In genomic region chr15:80328496-80328895, GRCh38 we compare ENCODE assay signal across 32 cellular contexts.
"Had no signal": no experiment of that assay in that cellular context is flagged by ENCODE, and none has a peak within 500 bp of the region (broad histone marks: within the 10 kb centered on the region; RNA-seq: fewer than 3 reads in every experiment).

No MANE protein-coding gene starts in this region.

- FAIRE-seq: keratinocyte had no signal

- ATAC-seq: activated CD4-positive, CD25-positive, alpha-beta regulatory T cell treated with anti-CD3 and anti-CD28 coated beads, Interleukin-2, amount 50 U/mL, for 24 hours; body of pancreas; gastrocnemius medialis; left cardiac atrium; left ventricle myocardium superior; right lobe of liver; stimulated activated naive CD8-positive, alpha-beta T cell treated with anti-CD3 and anti-CD28 coated beads, Interleukin-15, Interleukin-2, amounts not matched to agents 100 U/mL and 50 U/mL, for 24 hours had no signal

- H3K4me2 ChIP-seq: hepatocyte had no signal

- H3K4me1 Mint-ChIP-seq: naive B cell, nephron progenitor cell had no signal

- H3K27ac ChIP-seq: body of pancreas, cardiac muscle cell, colonic mucosa, dorsolateral prefrontal cortex, gastrocnemius medialis, hepatocyte, neutrophil, right lobe of liver, testis, transverse colon, uterus, WERI-Rb-1 had no signal

- H3K27me3 ChIP-seq: body of pancreas, cardiac muscle cell, colonic mucosa, dorsolateral prefrontal cortex, gastrocnemius medialis, hepatocyte, neutrophil, right lobe of liver, testis, transverse colon, uterus had no signal

- H3K79me2 ChIP-seq: hepatocyte had no signal

- H3K36me3 Mint-ChIP-seq: activated naive CD8-positive, alpha-beta T cell had no signal

- H3K27ac Mint-ChIP-seq: activated naive CD8-positive, alpha-beta T cell; naive B cell; nephron progenitor cell; progenitor cell of endocrine pancreas had no signal

- H3K4me3 Mint-ChIP-seq: activated naive CD8-positive, alpha-beta T cell; naive B cell; nephron progenitor cell had no signal

- DNase-seq: activated CD4-positive, alpha-beta T cell treated with anti-CD3 and anti-CD28 coated beads for 48 hours; activated CD4-positive, alpha-beta T cell treated with anti-CD3 and anti-CD28 coated beads, Interleukin-2, amount 50 U/mL, for 48 hours; activated CD8-positive, alpha-beta memory T cell treated with anti-CD3 and anti-CD28 coated beads for 24 hours; activated effector memory CD4-positive, alpha-beta T cell treated with Interleukin-2 at 50 U/mL for 16 hours; activated naive CD4-positive, alpha-beta T cell treated with Interleukin-2 at 50 U/mL for 16 hours; aorta; body of pancreas; cerebellar nuclear complex; colonic mucosa; dorsolateral prefrontal cortex; effector memory CD4-positive, alpha-beta T cell; erythroblast; gastrocnemius medialis; left cardiac atrium; left ventricle myocardium superior; naive B cell; nephron progenitor cell; right lobe of liver; stimulated activated CD4-positive, alpha-beta T cell treated with anti-CD3 and anti-CD28 coated beads, Interleukin-2, amount 100 ng/mL, for 48 hours; stimulated activated naive CD8-positive, alpha-beta T cell treated with anti-CD3 and anti-CD28 coated beads, Interleukin-15, Interleukin-2, amounts not matched to agents 100 U/mL and 50 U/mL, for 24 hours; T-helper 9 cell; testis; transverse colon; uterus; WERI-Rb-1 had no signal

- H3K4me3 ChIP-seq: body of pancreas, cardiac muscle cell, colonic mucosa, dorsolateral prefrontal cortex, gastrocnemius medialis, hepatocyte, right lobe of liver, testis, transverse colon, uterus had no signal

- H3K9me3 ChIP-seq: body of pancreas, colonic mucosa, gastrocnemius medialis, neutrophil, right lobe of liver, testis, uterus had no signal

- H3K4me1 ChIP-seq: body of pancreas, colonic mucosa, gastrocnemius medialis, right lobe of liver, testis, transverse colon, uterus had no signal

- H3K36me3 ChIP-seq: cardiac muscle cell, colonic mucosa, gastrocnemius medialis, neutrophil, right lobe of liver, transverse colon, uterus, WERI-Rb-1 had no signal

- H2AFZ ChIP-seq: hepatocyte had no signal
